ENCODE assay signal across 15 cellular contexts in genomic region chr6:79335133-79335674, GRCh38.
A peak's percentile ranks its signal among the peaks of the same experiment; 100 is the strongest.
DNase-seq lines count a peak whose midpoint lies in the region; ATAC-seq and TF ChIP-seq lines count a peak whose summit lies in the region.
"Had no signal": no experiment of that assay in that cellular context is flagged by ENCODE, and none has a peak within 500 bp of the region (broad histone marks: within the 10 kb centered on the region; RNA-seq: fewer than 3 reads in every experiment).

No MANE protein-coding gene starts in this region.

- DNase-seq in activated T-helper 1 cell treated with anti-CD3 and anti-CD28 coated beads, Interleukin-12 subunit alpha, Interleukin-12 subunit beta, Interleukin-2, Interleukin-4 antibody, amounts not matched to agents 30 ng/mL and 10 ng/mL and 1 ng/mL, durations not matched to agents 14 hours and 24 hours and 36 hours (ENCODE audit: low spot score): no peak
- no peak for DNase-seq in activated gamma-delta T cell treated with Interleukin-2 at 50 U/mL for 16 hours
- no peak for DNase-seq in right atrium auricular region (ENCODE audit: low spot score)
- no peak for DNase-seq in NCI-H146 (lab: John Stamatoyannopoulos, UW)
- no peak for DNase-seq in NCI-H345 treated with DMSO at 0.1 percent for 48 hours (lab: John Stamatoyannopoulos, UW; ENCODE audit: unreplicated experiment)
- DNase-seq: activated CD4-positive, alpha-beta memory T cell treated with anti-CD3 and anti-CD28 coated beads, Interleukin-2, amount 10 ng/mL, durations not matched to agents 7 days and 5 days; Calu3; central memory CD4-positive, alpha-beta T cell; naive thymus-derived CD4-positive, alpha-beta T cell; NCI-H1694; Right ventricle myocardium superior; stimulated activated CD4-positive, alpha-beta T cell treated with anti-CD3 and anti-CD28 coated beads, Interleukin-4, amount 100 ng/mL, for 1 hour had no signal

- H3K36me3 Mint-ChIP-seq in activated T-helper 1 cell treated with anti-CD3 and anti-CD28 coated beads, Interleukin-12 subunit alpha, Interleukin-12 subunit beta, Interleukin-2, Interleukin-4 antibody, amounts not matched to agents 30 ng/mL and 10 ng/mL and 1 ng/mL, durations not matched to agents 14 hours and 24 hours and 36 hours (ENCODE audit: low read depth): no peaks in the 10 kb centered on the region
- H3K36me3 Mint-ChIP-seq: naive thymus-derived CD4-positive, alpha-beta T cell had no signal

- H3K27me3 ChIP-seq in right atrium auricular region: no peaks in the 10 kb centered on the region

- H3K4me1 ChIP-seq in right atrium auricular region: no peaks in the 10 kb centered on the region

- peaks cover 14% of the 10 kb centered on the region for H3K4me1 Mint-ChIP-seq in activated T-helper 1 cell treated with anti-CD3 and anti-CD28 coated beads, Interleukin-12 subunit alpha, Interleukin-12 subunit beta, Interleukin-2, Interleukin-4 antibody, amounts not matched to agents 30 ng/mL and 10 ng/mL and 1 ng/mL, durations not matched to agents 14 hours and 24 hours and 36 hours (ENCODE audit: low read depth)
- H3K4me1 Mint-ChIP-seq: naive thymus-derived CD4-positive, alpha-beta T cell had no signal

- no peak overlapping the region for H3K4me3 Mint-ChIP-seq in activated T-helper 1 cell treated with anti-CD3 and anti-CD28 coated beads, Interleukin-12 subunit alpha, Interleukin-12 subunit beta, Interleukin-2, Interleukin-4 antibody, amounts not matched to agents 30 ng/mL and 10 ng/mL and 1 ng/mL, durations not matched to agents 14 hours and 24 hours and 36 hours
- H3K4me3 Mint-ChIP-seq: activated CD4-positive, alpha-beta memory T cell treated with anti-CD3 and anti-CD28 coated beads, Interleukin-2, amount 10 ng/mL, durations not matched to agents 7 days and 5 days; naive thymus-derived CD4-positive, alpha-beta T cell had no signal

- no peak for TF ChIP-seq CTCF in right atrium auricular region (IDR thresholded peaks at IDR 0.05)

- no peak overlapping the region for H3K27ac ChIP-seq in right atrium auricular region

- no peaks in the 10 kb centered on the region for H3K36me3 ChIP-seq in right atrium auricular region

- no peaks in the 10 kb centered on the region for H3K9me3 ChIP-seq in right atrium auricular region

- intact Hi-C loops in activated T-helper 1 cell treated with anti-CD3 and anti-CD28 coated beads, Interleukin-12 subunit alpha, Interleukin-12 subunit beta, Interleukin-2, Interleukin-4 antibody, amounts not matched to agents 30 ng/mL and 10 ng/mL and 1 ng/mL, durations not matched to agents 14 hours and 24 hours and 36 hours (cut with micrococcal nuclease): loop anchor here (1.0 to 2.0 kb wide), 3 partner anchors 101 to 468 kb away; partner anchors contain the start of genes HMGN3, IRAK1BP1 and PHIP

- ATAC-seq in GM18508 (IDR thresholded peaks at IDR 0.05; ENCODE audit: insufficient read depth, unreplicated experiment) (peak; percentile 87), GM19468 (IDR thresholded peaks at IDR 0.05; ENCODE audit: extremely low read depth, unreplicated experiment) (peak; percentile 70), HG03025 (IDR thresholded peaks at IDR 0.05; ENCODE audit: low FRiP score, unreplicated experiment) (peak; percentile 93)
- ATAC-seq: naive thymus-derived CD4-positive, alpha-beta T cell had no signal

- no peaks in the 10 kb centered on the region for H3K9me3 Mint-ChIP-seq in activated T-helper 1 cell treated with anti-CD3 and anti-CD28 coated beads, Interleukin-12 subunit alpha, Interleukin-12 subunit beta, Interleukin-2, Interleukin-4 antibody, amounts not matched to agents 30 ng/mL and 10 ng/mL and 1 ng/mL, durations not matched to agents 14 hours and 24 hours and 36 hours
- H3K9me3 Mint-ChIP-seq: activated CD4-positive, alpha-beta memory T cell treated with anti-CD3 and anti-CD28 coated beads, Interleukin-2, amount 10 ng/mL, durations not matched to agents 7 days and 5 days had no signal

- no peak overlapping the region for H3K4me3 ChIP-seq in right atrium auricular region

- peak overlapping the region; percentile 18 for H3K27ac Mint-ChIP-seq in activated T-helper 1 cell treated with anti-CD3 and anti-CD28 coated beads, Interleukin-12 subunit alpha, Interleukin-12 subunit beta, Interleukin-2, Interleukin-4 antibody, amounts not matched to agents 30 ng/mL and 10 ng/mL and 1 ng/mL, durations not matched to agents 14 hours and 24 hours and 36 hours
- H3K27ac Mint-ChIP-seq: activated CD4-positive, alpha-beta memory T cell treated with anti-CD3 and anti-CD28 coated beads, Interleukin-2, amount 10 ng/mL, durations not matched to agents 7 days and 5 days; naive thymus-derived CD4-positive, alpha-beta T cell had no signal

- no peaks in the 10 kb centered on the region for H3K27me3 Mint-ChIP-seq in activated T-helper 1 cell treated with anti-CD3 and anti-CD28 coated beads, Interleukin-12 subunit alpha, Interleukin-12 subunit beta, Interleukin-2, Interleukin-4 antibody, amounts not matched to agents 30 ng/mL and 10 ng/mL and 1 ng/mL, durations not matched to agents 14 hours and 24 hours and 36 hours (ENCODE audit: insufficient read depth)
